In the genomic region with DNA sequence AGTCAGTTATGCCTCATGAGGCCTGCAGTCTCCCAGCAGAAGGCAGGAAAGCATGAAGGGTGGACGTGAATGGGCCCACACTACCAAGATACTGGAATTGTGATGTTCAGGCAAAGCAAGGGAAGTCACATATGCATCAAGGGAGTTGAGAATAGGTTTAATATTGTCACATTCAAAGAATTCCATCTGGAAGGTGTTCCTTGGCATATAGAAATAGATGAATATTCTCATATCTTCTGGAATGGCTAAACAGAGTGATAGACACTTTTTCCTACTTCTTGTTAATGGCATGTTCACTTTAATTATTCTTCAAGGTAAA, we compare ENCODE assay signal across 16 cellular contexts.
A peak's percentile ranks its signal among the peaks of the same experiment; 100 is the strongest.
DNase-seq lines count a peak whose midpoint lies in the region; ATAC-seq, FAIRE-seq and TF ChIP-seq lines count a peak whose summit lies in the region.
"Had no signal": no experiment of that assay in that cellular context is flagged by ENCODE, and none has a peak within 500 bp of the region (broad histone marks: within the 10 kb centered on the region; RNA-seq: fewer than 3 reads in every experiment).

No MANE protein-coding gene starts in this region.

- intact Hi-C loops in GM12878 (cut with micrococcal nuclease; ENCODE audit: unreplicated experiment), result no loop called here
- intact Hi-C loops in sciatic nerve (cut with DNase I), result no loop called here

- WGBS in GM12878 (ENCODE audit: insufficient coverage, insufficient replicate concordance, low lambda C conversion rate, missing lambda C conversion rate), result 100% methylated on average over 1 of the region's 1 CpG
- WGBS in lung, 2 donors, result 73 to 84% methylated on average over 1 of the region's 1 CpG
- WGBS in smooth muscle cell (ENCODE audit: low lambda C conversion rate), result 97% methylated on average over 1 of the region's 1 CpG

- TF ChIP-seq POLR2A in GM12878 (IDR thresholded peaks at IDR 0.05; ENCODE audit: low read depth, low read length), result no peak

- no TSS peak for BruUV-seq in GM12878 (replicated peaks; lab: Mats Ljungman, UMichigan)

- H3K4me3 ChIP-seq in DOHH2 (ENCODE audit: low read length) (no peak overlapping the region), GM12878 (no peak overlapping the region), lung (no peak overlapping the region), smooth muscle cell (no peak overlapping the region)

- H3K27ac ChIP-seq in DOHH2 (ENCODE audit: low read depth, low read length), result no peak overlapping the region
- H3K27ac ChIP-seq in GM12878 (ENCODE audit: control insufficient read depth, insufficient read depth), result no peak overlapping the region
- H3K27ac ChIP-seq in lung (ENCODE audit: low read depth in 1 of 2, low read length in 1 of 2), result peak overlapping the region; percentile 48 to 66
- peak overlapping the region; percentile 84 for H3K27ac ChIP-seq in smooth muscle cell (ENCODE audit: low read depth)

- SMC1A ChIA-PET in GM12878 (lab: Charles Lee; ENCODE audit: uncharacterized antibody, unreplicated experiment), result no interaction called here

- POLR2A ChIA-PET in GM12878 (lab: Charles Lee), result no interaction called here

- TF ChIP-seq CTCF in DOHH2 (IDR thresholded peaks at IDR 0.05; ENCODE audit: low read depth, low read length, poor library complexity, severe bottlenecking) (no peak), GM12878 (IDR thresholded peaks at IDR 0.05 in 2 of 3, conservative IDR thresholded peaks at IDR 0.05 in 1 of 3; ENCODE audit: control insufficient read depth in 2 of 3, extremely low read depth in 1 of 3, insufficient read depth in 1 of 3, low read depth in 3 of 3, low read length in 3 of 3) (no peak), lung (IDR thresholded peaks at IDR 0.05; ENCODE audit: control extremely low read depth, extremely low read depth) (no peak), smooth muscle cell (IDR thresholded peaks at IDR 0.05; ENCODE audit: borderline replicate concordance, insufficient read depth, poor library complexity, severe bottlenecking) (no peak)

- FAIRE-seq in GM12878 (lab: Jason Lieb, UNC), result peak; percentile 27
- FAIRE-seq: bronchial epithelial cell had no signal

- TF ChIP-seq EP300 in GM12878 (IDR thresholded peaks at IDR 0.05; ENCODE audit: borderline replicate concordance in 1 of 2, control insufficient read depth in 1 of 2, low read depth in 2 of 2, low read length in 2 of 2), result no peak

- in situ Hi-C loops in GM12878 (cut with MboI), result no loop called here

- no peaks in the 10 kb centered on the region for H3K36me3 ChIP-seq in DOHH2 (ENCODE audit: control insufficient read depth, low read length)
- H3K36me3 ChIP-seq in GM12878 (ENCODE audit: control insufficient read depth in 2 of 2, insufficient read depth in 2 of 2, low read length in 1 of 2), result no peaks in the 10 kb centered on the region
- H3K36me3 ChIP-seq in lung (ENCODE audit: control insufficient read depth in 2 of 2, insufficient read depth in 2 of 2, low read length in 2 of 2), result no peaks in the 10 kb centered on the region
- no peaks in the 10 kb centered on the region for H3K36me3 ChIP-seq in smooth muscle cell (ENCODE audit: low read depth)

- TF ChIP-seq RAD21 in GM12878 (IDR thresholded peaks at IDR 0.05; ENCODE audit: insufficient read depth, low read depth, low read length), result no peak

- no peaks in the 10 kb centered on the region; the same call in 1 of the 2 replicates for H3K9me2 ChIP-seq in DOHH2 (replicated peaks; ENCODE audit: control insufficient read depth, low read length)

- RAD21 ChIA-PET in GM12878 (lab: Charles Lee; ENCODE audit: unreplicated experiment), result no interaction called here

- H3F3A ChIP-seq in DOHH2 (ENCODE audit: control insufficient read depth, insufficient read depth) (no peaks in the 10 kb centered on the region), smooth muscle cell (ENCODE audit: low read depth) (no peaks in the 10 kb centered on the region)

- ATAC-seq in GM12878 (no peak), lung (ENCODE audit: insufficient read depth, low FRiP score) (no peak), sciatic nerve (no peak), HG03159 (IDR thresholded peaks at IDR 0.05; ENCODE audit: unreplicated experiment) (no peak), GM21447 (IDR thresholded peaks at IDR 0.05; ENCODE audit: unreplicated experiment) (no peak), HG03135 (IDR thresholded peaks at IDR 0.05; ENCODE audit: unreplicated experiment) (no peak)
- ATAC-seq: natural killer cell, PC-3 had no signal

- H2AFZ ChIP-seq in GM12878 (ENCODE audit: control insufficient read depth, low read depth, low read length), result no peak overlapping the region
- peak overlapping the region; percentile 76 for H2AFZ ChIP-seq in smooth muscle cell (ENCODE audit: low read depth)

- H3K9me3 ChIP-seq in DOHH2 (ENCODE audit: control insufficient read depth, insufficient read depth, low read length) (no peaks in the 10 kb centered on the region), GM12878 (replicated peaks; ENCODE audit: control insufficient read depth, insufficient read depth, low read length) (no peaks in the 10 kb centered on the region), lung (ENCODE audit: control insufficient read depth in 2 of 2, insufficient read depth in 1 of 2, low read length in 1 of 2) (no peaks in the 10 kb centered on the region), smooth muscle cell (replicated peaks; ENCODE audit: low read depth) (no peaks in the 10 kb centered on the region)

- DNase-seq in GM12878 (ENCODE audit: low read depth, low spot score) (no peak), lung (ENCODE audit: low spot score) (no peak), smooth muscle cell (lab: John Stamatoyannopoulos, UW; ENCODE audit: unreplicated experiment) (no peak), sciatic nerve (ENCODE audit: low spot score) (no peak)
- DNase-seq: activated CD4-positive, CD25-positive, alpha-beta regulatory T cell; activated naive CD4-positive, alpha-beta T cell treated with anti-CD3 and anti-CD28 coated beads, Interleukin-2, amount 10 ng/mL, durations not matched to agents 7 days and 5 days; Karpas-422; natural killer cell; NCI-H1436; PC-3; stimulated activated naive B cell treated with anti-CD40 and anti-IgM and Interleukin-4, amounts not matched to agents 10 μg/mL and 1 μg/mL and 100 μg/mL, for 72 hours had no signal

- CTCF ChIA-PET in GM12878 (lab: Yijun Ruan, JAX), result no interaction called here

- H3K79me2 ChIP-seq in DOHH2 (ENCODE audit: control insufficient read depth, low read length), result peaks cover 19% of the 10 kb centered on the region
- H3K79me2 ChIP-seq in GM12878 (ENCODE audit: control insufficient read depth, insufficient read depth, low read length), result no peaks in the 10 kb centered on the region
- no peaks in the 10 kb centered on the region for H3K79me2 ChIP-seq in smooth muscle cell (ENCODE audit: low read depth)

- H4K20me1 ChIP-seq in DOHH2 (ENCODE audit: control insufficient read depth, insufficient read depth, low read depth, low read length), result no peaks in the 10 kb centered on the region
- H4K20me1 ChIP-seq in GM12878 (ENCODE audit: control insufficient read depth, insufficient read depth), result no peaks in the 10 kb centered on the region
- no peaks in the 10 kb centered on the region for H4K20me1 ChIP-seq in smooth muscle cell (ENCODE audit: low read depth)

- H3K4me2 ChIP-seq in DOHH2 (ENCODE audit: low read length) (peak overlapping the region; percentile 40), GM12878 (ENCODE audit: control insufficient read depth, insufficient read depth) (no peak overlapping the region), smooth muscle cell (peak overlapping the region; percentile 11)

- H3K27me3 ChIP-seq in DOHH2 (ENCODE audit: control insufficient read depth, low read length) (no peaks in the 10 kb centered on the region), GM12878 (replicated peaks in 1 of 2; ENCODE audit: control insufficient read depth in 2 of 2, insufficient read depth in 2 of 2, low read length in 1 of 2) (no peaks in the 10 kb centered on the region), lung (ENCODE audit: control insufficient read depth, insufficient read depth) (no peaks in the 10 kb centered on the region), smooth muscle cell (ENCODE audit: low read depth) (no peaks in the 10 kb centered on the region)

- no peak overlapping the region for H3K9ac ChIP-seq in GM12878 (ENCODE audit: control insufficient read depth, insufficient read depth, low read length)
- peak overlapping the region; percentile 63 for H3K9ac ChIP-seq in smooth muscle cell (ENCODE audit: low read depth)

- H3K4me1 ChIP-seq in DOHH2 (ENCODE audit: control insufficient read depth, low read length), result peaks cover 10% of the 10 kb centered on the region
- peaks cover 4% of the 10 kb centered on the region for H3K4me1 ChIP-seq in GM12878 (ENCODE audit: control insufficient read depth, insufficient read depth, low read length)
- H3K4me1 ChIP-seq in lung (ENCODE audit: control insufficient read depth in 2 of 2, insufficient read depth in 2 of 2, low read length in 2 of 2), result peaks cover 6 to 19% of the 10 kb centered on the region in 2 donors
- peaks cover 11% of the 10 kb centered on the region for H3K4me1 ChIP-seq in smooth muscle cell (ENCODE audit: low read depth)

TF ChIP-seq in GM12878, 131 proteins besides CTCF, POLR2A, EP300 and RAD21 (continues in another document):
- TF ChIP-seq BACH1 (IDR thresholded peaks at IDR 0.05; ENCODE audit: borderline replicate concordance) (no peak), SMAD5 (IDR thresholded peaks at IDR 0.05; ENCODE audit: low read depth) (no peak), KAT2A (conservative IDR thresholded peaks at IDR 0.05; ENCODE audit: control insufficient read depth, low read depth, low read length) (no peak), SRF (IDR thresholded peaks at IDR 0.05; ENCODE audit: low read depth in 2 of 2, low read length in 2 of 2) (no peak), KLF5 (IDR thresholded peaks at IDR 0.05; ENCODE audit: partially characterized antibody) (no peak), MYB (IDR thresholded peaks at IDR 0.05; ENCODE audit: borderline replicate concordance, low read depth, low read length) (no peak), RFX5 (IDR thresholded peaks at IDR 0.05; ENCODE audit: low read depth, low read length) (no peak)
- TF ChIP-seq, protein P1, sequence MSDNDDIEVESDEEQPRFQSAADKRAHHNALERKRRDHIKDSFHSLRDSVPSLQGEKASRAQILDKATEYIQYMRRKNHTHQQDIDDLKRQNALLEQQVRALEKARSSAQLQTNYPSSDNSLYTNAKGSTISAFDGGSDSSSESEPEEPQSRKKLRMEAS (IDR thresholded peaks at IDR 0.05; ENCODE audit: low read depth, low read length), result no peak
- TF ChIP-seq, protein P2, sequence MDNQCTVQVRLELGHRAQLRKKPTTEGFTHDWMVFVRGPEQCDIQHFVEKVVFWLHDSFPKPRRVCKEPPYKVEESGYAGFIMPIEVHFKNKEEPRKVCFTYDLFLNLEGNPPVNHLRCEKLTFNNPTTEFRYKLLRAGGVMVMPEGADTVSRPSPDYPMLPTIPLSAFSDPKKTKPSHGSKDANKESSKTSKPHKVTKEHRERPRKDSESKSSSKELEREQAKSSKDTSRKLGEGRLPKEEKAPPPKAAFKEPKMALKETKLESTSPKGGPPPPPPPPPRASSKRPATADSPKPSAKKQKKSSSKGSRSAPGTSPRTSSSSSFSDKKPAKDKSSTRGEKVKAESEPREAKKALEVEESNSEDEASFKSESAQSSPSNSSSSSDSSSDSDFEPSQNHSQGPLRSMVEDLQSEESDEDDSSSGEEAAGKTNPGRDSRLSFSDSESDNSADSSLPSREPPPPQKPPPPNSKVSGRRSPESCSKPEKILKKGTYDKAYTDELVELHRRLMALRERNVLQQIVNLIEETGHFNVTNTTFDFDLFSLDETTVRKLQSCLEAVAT (IDR thresholded peaks at IDR 0.05), result no peak

Comparison
In these comparisons a context has a peak if more than half of its experiments do, and no peak if none do; other contexts are left out.
1. H3K27ac ChIP-seq: peak in lung (2 of 2) and smooth muscle cell (single experiment); none in DOHH2 (single experiment) and GM12878 (single experiment).